In the genomic region with DNA sequence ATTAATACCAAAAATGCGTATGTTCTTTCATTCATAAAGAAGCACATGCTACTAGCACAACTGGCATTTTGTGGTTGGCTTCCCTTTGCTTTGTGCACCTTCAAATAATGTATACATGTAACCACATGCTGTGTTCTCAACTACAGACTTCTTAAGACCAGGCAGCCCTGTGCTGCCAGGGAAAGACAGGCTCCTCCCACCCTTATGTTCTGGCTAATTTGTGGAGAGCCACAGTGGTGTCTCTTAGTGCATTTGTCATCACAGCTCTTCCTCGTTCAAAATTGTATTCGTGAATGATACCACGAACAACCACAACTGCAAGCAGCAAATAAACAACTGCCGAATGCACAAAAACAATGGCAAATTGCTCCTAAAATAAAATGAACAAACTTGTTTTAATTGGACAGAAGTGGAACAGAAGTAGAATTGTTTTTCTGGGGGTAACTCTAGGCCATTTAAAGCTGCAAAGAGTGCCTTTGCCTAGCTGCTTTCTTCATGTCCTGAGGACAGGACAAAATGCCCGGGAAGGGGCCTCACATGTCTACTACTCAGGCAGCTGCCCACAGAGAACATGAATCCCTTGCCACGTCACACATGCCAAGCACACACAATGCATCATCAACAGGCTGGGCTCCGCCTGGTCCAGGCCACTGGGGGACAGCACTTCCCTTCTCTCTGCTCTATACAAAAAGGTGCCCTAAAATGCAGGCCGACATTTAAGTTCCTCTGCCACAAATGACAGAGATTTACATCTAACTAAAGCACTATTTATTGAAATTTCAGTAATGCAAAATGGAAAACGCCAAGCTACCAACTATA, we compare ENCODE assay signal across 8 cellular contexts. TPM values are rescaled to one million over a fixed set of nuclear protein-coding genes. Genes with fewer than 3 reads are reported as not detected.
DNase-seq lines count a peak whose midpoint lies in the region; ATAC-seq and TF ChIP-seq lines count a peak whose summit lies in the region.

No MANE protein-coding gene starts in this region.

- 49 to 54% methylated on average over 10 of the region's 10 CpGs for WGBS in esophagus squamous epithelium, 2 donors

- intact Hi-C loops in activated CD8-positive, alpha-beta T cell treated with anti-CD3 and anti-CD28 coated beads for 36 hours (cut with micrococcal nuclease) = no loop called here
- intact Hi-C loops in left ventricle myocardium inferior (cut with micrococcal nuclease) (no loop called here), esophagus squamous epithelium (cut with DNase I) (no loop called here)

- H3K36me3 ChIP-seq in left ventricle myocardium inferior (no peaks in the 10 kb centered on the region), esophagus squamous epithelium (peaks cover 0 to 6% (median 0%) of the 10 kb centered on the region in 3 donors)

- DNase-seq in AG20443 (ENCODE audit: low spot score) = peak; percentile 43
- peak in 1 of 2 experiments; percentile 55 for DNase-seq in HL-60 (ENCODE audit: low read depth in 1 of 2, low spot score in 1 of 2)
- peak; percentile 61 for DNase-seq in activated CD8-positive, alpha-beta T cell treated with anti-CD3 and anti-CD28 coated beads for 36 hours
- no peak for DNase-seq in left ventricle myocardium inferior
- no peak for DNase-seq in GM13976 (ENCODE audit: low spot score)
- no peak for DNase-seq in esophagus squamous epithelium (lab: John Stamatoyannopoulos, UW)
- DNase-seq in cerebellar nuclear complex (lab: John Stamatoyannopoulos, UW) = no peak

- H3K27ac ChIP-seq in HL-60 (replicated peaks) (no peak overlapping the region), left ventricle myocardium inferior (replicated peaks) (no peak overlapping the region), esophagus squamous epithelium (no peak overlapping the region)

- no peak for TF ChIP-seq POLR2A in esophagus squamous epithelium (IDR thresholded peaks at IDR 0.05)

- H3K27me3 ChIP-seq in HL-60 (ENCODE audit: insufficient read depth, poor library complexity, severe bottlenecking) (no peaks in the 10 kb centered on the region), left ventricle myocardium inferior (ENCODE audit: low read depth) (no peaks in the 10 kb centered on the region), esophagus squamous epithelium (no peaks in the 10 kb centered on the region)

- POLR2A ChIA-PET in activated CD8-positive, alpha-beta T cell treated with anti-CD3 and anti-CD28 coated beads for 36 hours (lab: Charles Lee) = no interaction called here

- H3K9me3 ChIP-seq in left ventricle myocardium inferior (replicated peaks) (no peaks in the 10 kb centered on the region), esophagus squamous epithelium (no peaks in the 10 kb centered on the region)

- ATAC-seq in activated CD8-positive, alpha-beta T cell treated with anti-CD3 and anti-CD28 coated beads for 36 hours = peak; percentile 90
- ATAC-seq in GM18867 (IDR thresholded peaks at IDR 0.05; ENCODE audit: unreplicated experiment) = no peak

- peaks cover 37% of the 10 kb centered on the region for H3K4me1 Mint-ChIP-seq in activated CD8-positive, alpha-beta T cell treated with anti-CD3 and anti-CD28 coated beads for 36 hours (ENCODE audit: low read depth)

- H3K4me1 ChIP-seq in left ventricle myocardium inferior = peaks cover 62% of the 10 kb centered on the region
- H3K4me1 ChIP-seq in esophagus squamous epithelium = peaks cover 5 to 50% (median 7%) of the 10 kb centered on the region in 3 donors

- H3K4me3 ChIP-seq in HL-60 (replicated peaks; ENCODE audit: insufficient read depth, low read length) (no peak overlapping the region), left ventricle myocardium inferior (no peak overlapping the region), esophagus squamous epithelium (no peak overlapping the region)

- TF ChIP-seq CTCF in HL-60 (IDR thresholded peaks at IDR 0.05; ENCODE audit: insufficient read depth, low read length) (peak; percentile 11), left ventricle myocardium inferior (IDR thresholded peaks at IDR 0.05; ENCODE audit: borderline replicate concordance) (peak; percentile 20), GM13976 (IDR thresholded peaks at IDR 0.05; ENCODE audit: borderline replicate concordance, control extremely low read depth, extremely low read depth, insufficient read depth, missing control alignments) (no peak), esophagus squamous epithelium (IDR thresholded peaks at IDR 0.05) (no peak)
- no peak for TF ChIP-seq CTCF in activated CD8-positive, alpha-beta T cell treated with anti-CD3 and anti-CD28 coated beads for 36 hours (IDR thresholded peaks at IDR 0.05)

- no peaks in the 10 kb centered on the region for H3K27me3 Mint-ChIP-seq in activated CD8-positive, alpha-beta T cell treated with anti-CD3 and anti-CD28 coated beads for 36 hours

- no peaks in the 10 kb centered on the region for H3K36me3 Mint-ChIP-seq in activated CD8-positive, alpha-beta T cell treated with anti-CD3 and anti-CD28 coated beads for 36 hours (ENCODE audit: low read depth)

- no peaks in the 10 kb centered on the region for H3K9me3 Mint-ChIP-seq in activated CD8-positive, alpha-beta T cell treated with anti-CD3 and anti-CD28 coated beads for 36 hours

- in situ Hi-C loops in GM13976 (cut with MboI; ENCODE audit: low sequenced_read_pairs, unreplicated experiment) = no loop called here

- CTCF ChIA-PET in activated CD8-positive, alpha-beta T cell treated with anti-CD3 and anti-CD28 coated beads for 36 hours (lab: Charles Lee) = interaction anchor here (0.9 to 1.9 kb wide), 3 partner anchors 15 to 154 kb away, joined by 3 to 9 read pairs (median 3); no protein-coding TSS in a partner anchor

- no peak overlapping the region for H3K27ac Mint-ChIP-seq in activated CD8-positive, alpha-beta T cell treated with anti-CD3 and anti-CD28 coated beads for 36 hours

- no peak overlapping the region for H3K4me3 Mint-ChIP-seq in activated CD8-positive, alpha-beta T cell treated with anti-CD3 and anti-CD28 coated beads for 36 hours

RNA-seq across cellular contexts. Expression of gene IRS2, which starts 21.7 kb away (rescaled TPM):
- total RNA-seq in activated CD8-positive, alpha-beta T cell treated with anti-CD3 and anti-CD28 coated beads for 36 hours = 1 to 10 TPM; 2.8 TPM
- 14.9 TPM for total RNA-seq in left ventricle myocardium inferior
- 10 to 100 TPM in 1 of 4 donors, 1 to 10 TPM in 3; 5.0 to 24.6 (median 7.5) TPM for total RNA-seq in esophagus squamous epithelium

Comparison
In these comparisons a context has a peak if more than half of its experiments do, and no peak if none do; other contexts are left out.
1. DNase-seq: peak in AG20443 (single experiment) and activated CD8-positive, alpha-beta T cell treated with anti-CD3 and anti-CD28 coated beads for 36 hours (single experiment); none in left ventricle myocardium inferior (single experiment), GM13976 (single experiment), esophagus squamous epithelium (single experiment) and cerebellar nuclear complex (0 of 2).
2. CTCF ChIP-seq: peak in HL-60 (single experiment) and left ventricle myocardium inferior (single experiment); none in activated CD8-positive, alpha-beta T cell treated with anti-CD3 and anti-CD28 coated beads for 36 hours (single experiment), GM13976 (single experiment) and esophagus squamous epithelium (0 of 6).